In the genomic region with DNA sequence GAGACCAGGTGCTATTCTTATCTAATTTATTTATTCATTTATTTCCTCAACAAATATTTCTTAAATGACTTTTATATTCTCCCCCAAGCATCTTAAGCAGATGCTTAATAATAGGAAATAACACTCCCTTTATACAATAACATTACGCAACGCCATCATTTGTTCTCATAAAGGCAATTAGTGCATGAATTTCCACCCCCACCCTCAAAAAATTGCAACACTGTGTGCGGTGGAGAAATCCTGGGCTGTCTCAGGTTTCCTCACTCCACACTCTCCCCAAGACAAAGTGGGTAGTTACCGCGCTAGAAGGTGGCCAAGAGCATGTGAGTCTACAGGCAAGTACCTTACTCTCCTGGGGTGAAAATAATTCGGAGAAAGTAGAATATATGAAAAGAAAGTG, we compare ENCODE assay signal across 18 cellular contexts. TPM values are rescaled to one million over a fixed set of nuclear protein-coding genes. Genes with fewer than 3 reads are reported as not detected.
DNase-seq lines count a peak whose midpoint lies in the region; ATAC-seq and TF ChIP-seq lines count a peak whose summit lies in the region.
"Had no signal": no experiment of that assay in that cellular context is flagged by ENCODE, and none has a peak within 500 bp of the region (broad histone marks: within the 10 kb centered on the region; RNA-seq: fewer than 3 reads in every experiment).

No MANE protein-coding gene starts in this region.

- POLR2A ChIA-PET in A673 (lab: Charles Lee; ENCODE audit: low non-redundant PET): no interaction called here
- POLR2A ChIA-PET in IMR-90 (lab: Charles Lee; ENCODE audit: unreplicated experiment): no interaction called here

- H2AFZ ChIP-seq in IMR-90 (replicated peaks; ENCODE audit: low read length, poor library complexity): no peak overlapping the region

- no peak overlapping the region for H3K56ac ChIP-seq in IMR-90 (ENCODE audit: extremely low read depth, insufficient read depth, low read length)

- H3K9ac ChIP-seq in IMR-90 (ENCODE audit: low read depth, low read length): no peak overlapping the region

- intact Hi-C loops in A673 (cut with micrococcal nuclease; ENCODE audit: unreplicated experiment): loop anchor here (5.0 kb wide), 1 partner anchor 115 kb away; no protein-coding TSS in a partner anchor
- intact Hi-C loops in IMR-90 (cut with micrococcal nuclease): no loop called here

- WGBS in IMR-90 (ENCODE audit: extremely low coverage in 2 of 2, insufficient read length in 1 of 2), 2 experiments: no CpG with 5 or more reads among the region's 6 CpGs

- no peak overlapping the region for H2BK15ac ChIP-seq in IMR-90 (ENCODE audit: low read depth, low read length)

- H3K27me3 ChIP-seq in A673 (replicated peaks; ENCODE audit: insufficient read depth, low read depth, low read length, poor library complexity): no peaks in the 10 kb centered on the region
- peaks cover 37% of the 10 kb centered on the region for H3K27me3 ChIP-seq in IMR-90 (ENCODE audit: control insufficient read depth, insufficient read depth, low read length)

- DNase-seq in A673 (ENCODE audit: low spot score): peak; percentile 11
- no peak for DNase-seq in IMR-90
- DNase-seq in SKM-1 treated with dmso at 0.1 percent for 144 hours (lab: John Stamatoyannopoulos, UW; ENCODE audit: unreplicated experiment): peak; percentile 72
- DNase-seq in fibroblast of the aortic adventitia (ENCODE audit: low read depth): peak; percentile 5
- DNase-seq in DMS53 treated with DMSO at 0.1 percent for 48 hours (lab: John Stamatoyannopoulos, UW; ENCODE audit: unreplicated experiment): no peak
- DNase-seq in NCI-H1436 treated with DMSO at 0.1 percent for 48 hours (lab: John Stamatoyannopoulos, UW): no peak
- DNase-seq in LoVo (ENCODE audit: low spot score): no peak
- DNase-seq: ACHN; activated CD4-positive, alpha-beta T cell treated with anti-CD3 and anti-CD28 coated beads, Interleukin-2, amount 50 U/mL, for 48 hours; activated T-cell treated with anti-CD3 and anti-CD28 coated beads, Interleukin-2, amount 50 U/mL, for 24 hours; caudate nucleus; NCI-H1092 treated with DMSO at 0.1 percent for 48 hours; NCI-H2107; NCI-H69 had no signal

- ATAC-seq in IMR-90 (ENCODE audit: low read depth) (no peak; the same call in 1 of the 2 replicates), SK-N-SH treated with all-trans-retinoic acid at 6 μM for 48 hours (no peak)
- ATAC-seq: activated naive CD4-positive, alpha-beta T cell treated with anti-CD3 and anti-CD28 coated beads, Interleukin-2, amount 50 U/mL, for 72 hours; Panc1 had no signal

- TF ChIP-seq POLR2A in IMR-90 (IDR thresholded peaks at IDR 0.05; ENCODE audit: low read depth, low read length): no peak

- in situ Hi-C loops in IMR-90 (cut with MboI; ENCODE audit: low sequenced_read_pairs): loop anchor here (5.0 kb wide), 1 partner anchor 265 kb away; no protein-coding TSS in a partner anchor

- no peak overlapping the region for H2AK5ac ChIP-seq in IMR-90 (ENCODE audit: low read depth, low read length)

- BruUV-seq in A673 (replicated peaks; lab: Mats Ljungman, UMichigan): no TSS peak
- no TSS peak for BruUV-seq in IMR-90 (replicated peaks; lab: Mats Ljungman, UMichigan)

- no peak overlapping the region for H2AK9ac ChIP-seq in IMR-90 (replicated peaks; ENCODE audit: low read depth, low read length, poor library complexity)

- no peak overlapping the region for H3K18ac ChIP-seq in IMR-90 (ENCODE audit: low read depth, low read length)

- no peak overlapping the region for H4K91ac ChIP-seq in IMR-90 (ENCODE audit: insufficient read depth, low read depth, low read length)

- H4K5ac ChIP-seq in IMR-90 (ENCODE audit: low read depth, low read length): no peak overlapping the region

- no peak overlapping the region for H2BK5ac ChIP-seq in IMR-90 (ENCODE audit: low read depth, low read length, poor library complexity, severe bottlenecking)

- dilution Hi-C loops in IMR-90 (cut with HindIII; ENCODE audit: low sequenced_read_pairs, unreplicated experiment): no loop called here

- no peak overlapping the region for H3K14ac ChIP-seq in IMR-90 (replicated peaks; ENCODE audit: low read depth, low read length)

- H2BK120ac ChIP-seq in IMR-90 (ENCODE audit: low read depth, low read length): no peak overlapping the region

- no peak for TF ChIP-seq RAD21 in IMR-90 (IDR thresholded peaks at IDR 0.05; ENCODE audit: low read length)

- no peaks in the 10 kb centered on the region for H4K20me1 ChIP-seq in IMR-90 (ENCODE audit: insufficient read depth, low read length)

- no peaks in the 10 kb centered on the region for H3K79me1 ChIP-seq in IMR-90 (ENCODE audit: low read depth in 1 of 2, low read length in 2 of 2)

- TF ChIP-seq CTCF in A673 (conservative IDR thresholded peaks at IDR 0.05; ENCODE audit: low read depth, low read length) (no peak), IMR-90 (conservative IDR thresholded peaks at IDR 0.05; ENCODE audit: low read depth, low read length) (no peak), fibroblast of the aortic adventitia (IDR thresholded peaks at IDR 0.05; ENCODE audit: insufficient read depth, low read length) (no peak)

- H3K36me3 ChIP-seq in A673 (ENCODE audit: insufficient read depth, low read length, poor library complexity, severe bottlenecking) (no peaks in the 10 kb centered on the region), IMR-90 (ENCODE audit: control insufficient read depth, insufficient read depth, low read length) (no peaks in the 10 kb centered on the region)
- H3K36me3 ChIP-seq: sigmoid colon had no signal

- H3K9me1 ChIP-seq in IMR-90 (ENCODE audit: insufficient read depth, low read length): no peaks in the 10 kb centered on the region

- H3K27ac ChIP-seq in A673 (ENCODE audit: low read depth, low read length, poor library complexity, severe bottlenecking): no peak overlapping the region
- H3K27ac ChIP-seq in IMR-90 (ENCODE audit: insufficient read depth, low read length): no peak overlapping the region
- H3K27ac ChIP-seq: sigmoid colon had no signal

- no peak overlapping the region for H3K4ac ChIP-seq in IMR-90 (ENCODE audit: low read depth, low read length)

- CTCF ChIA-PET in A673 (lab: Charles Lee): interaction anchor here (1.3 kb wide), 1 partner anchor 262 kb away, joined by 7 read pairs; no protein-coding TSS in a partner anchor
- CTCF ChIA-PET in IMR-90 (lab: Yijun Ruan, JAX): no interaction called here

- H3K4me1 ChIP-seq in A673 (ENCODE audit: insufficient read depth, low read length, poor library complexity, severe bottlenecking) (peaks cover 15% of the 10 kb centered on the region), IMR-90 (ENCODE audit: control insufficient read depth, insufficient read depth, low read length) (no peaks in the 10 kb centered on the region)

- H2BK20ac ChIP-seq in IMR-90 (ENCODE audit: low read depth, low read length): no peak overlapping the region

- H3K4me3 ChIP-seq in A673 (ENCODE audit: low read depth, low read length, poor library complexity, severe bottlenecking): no peak overlapping the region
- H3K4me3 ChIP-seq in IMR-90 (ENCODE audit: insufficient read depth, low read depth, low read length): no peak overlapping the region
- no peak overlapping the region for H3K4me3 ChIP-seq in fibroblast of the aortic adventitia (ENCODE audit: low read depth, low read length)
- H3K4me3 ChIP-seq: sigmoid colon had no signal

- no peak overlapping the region for H3K23ac ChIP-seq in IMR-90 (ENCODE audit: low read depth, low read length)

- H4K8ac ChIP-seq in IMR-90 (ENCODE audit: low read depth in 2 of 2, low read length in 2 of 2): no peak overlapping the region

- H3K9me3 ChIP-seq in A673 (ENCODE audit: low read depth, low read length, poor library complexity, severe bottlenecking) (no peaks in the 10 kb centered on the region), IMR-90 (ENCODE audit: control insufficient read depth, insufficient read depth, low read length) (no peaks in the 10 kb centered on the region)
- H3K9me3 ChIP-seq: sigmoid colon had no signal

- no peak overlapping the region for H3K4me2 ChIP-seq in IMR-90 (ENCODE audit: low read depth, low read length)

TF ChIP-seq in IMR-90, 13 proteins besides CTCF, POLR2A, EP300 and RAD21 (continues in another document):
- TF ChIP-seq CEBPB (IDR thresholded peaks at IDR 0.05; ENCODE audit: low read depth, low read length) (peak; percentile 81), BHLHE40 (IDR thresholded peaks at IDR 0.05; ENCODE audit: low read depth, low read length) (no peak), NFE2L2 (IDR thresholded peaks at IDR 0.05; ENCODE audit: low read depth, low read length) (no peak), CHD1 (IDR thresholded peaks at IDR 0.05; ENCODE audit: low read depth, low read length) (no peak), FOS (IDR thresholded peaks at IDR 0.05; ENCODE audit: low read depth, low read length) (no peak)
- TF ChIP-seq, protein P1, sequence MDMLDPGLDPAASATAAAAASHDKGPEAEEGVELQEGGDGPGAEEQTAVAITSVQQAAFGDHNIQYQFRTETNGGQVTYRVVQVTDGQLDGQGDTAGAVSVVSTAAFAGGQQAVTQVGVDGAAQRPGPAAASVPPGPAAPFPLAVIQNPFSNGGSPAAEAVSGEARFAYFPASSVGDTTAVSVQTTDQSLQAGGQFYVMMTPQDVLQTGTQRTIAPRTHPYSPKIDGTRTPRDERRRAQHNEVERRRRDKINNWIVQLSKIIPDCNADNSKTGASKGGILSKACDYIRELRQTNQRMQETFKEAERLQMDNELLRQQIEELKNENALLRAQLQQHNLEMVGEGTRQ (IDR thresholded peaks at IDR 0.05; ENCODE audit: low read depth, low read length): no peak

TF ChIP-seq in SK-N-SH treated with all-trans-retinoic acid at 6 μM for 48 hours, 23 proteins besides CTCF, POLR2A, EP300 and RAD21 (continues in another document):
- no peak for TF ChIP-seq ZFP3 (CRISPR knock-in tag; IDR thresholded peaks at IDR 0.05)
- no peak for TF ChIP-seq TOX (CRISPR knock-in tag; IDR thresholded peaks at IDR 0.05; ENCODE audit: borderline replicate concordance)
- no peak for TF ChIP-seq PPARA (CRISPR knock-in tag; IDR thresholded peaks at IDR 0.05; ENCODE audit: borderline replicate concordance)

RNA-seq across cellular contexts. Expression of gene CTDP1, which starts 37.0 kb away (rescaled TPM):
- total RNA-seq in A673 (2021) (22.5 and 22.6 TPM in 2 replicates), IMR-90 (2012; rRNA removed) (17.5 and 17.6 TPM in 2 replicates), fibroblast of the aortic adventitia (ENCODE audit: low replicate concordance) (14.1 and 15.5 TPM in 2 replicates)
- 13.4 and 14.5 TPM in 2 replicates for polyA plus RNA-seq in IMR-90 (2012; rRNA removed)
- 10.6 and 13.3 TPM in 2 replicates for polyA plus RNA-seq in IMR-90 (2012; cell fraction: cytosol; rRNA removed)
- polyA plus RNA-seq in IMR-90 (2012; cell fraction: nucleus; rRNA removed; ENCODE audit: low replicate concordance): 23.9 and 32.2 TPM in 2 replicates

Comparison
In these comparisons a context has a peak if more than half of its experiments do, and no peak if none do; other contexts are left out.
1. DNase-seq: peak in A673 (single experiment), SKM-1 treated with dmso at 0.1 percent for 144 hours (single experiment) and fibroblast of the aortic adventitia (single experiment); none in IMR-90 (single experiment), DMS53 treated with DMSO at 0.1 percent for 48 hours (single experiment), NCI-H1436 treated with DMSO at 0.1 percent for 48 hours (single experiment) and LoVo (single experiment).